In the genomic region with DNA sequence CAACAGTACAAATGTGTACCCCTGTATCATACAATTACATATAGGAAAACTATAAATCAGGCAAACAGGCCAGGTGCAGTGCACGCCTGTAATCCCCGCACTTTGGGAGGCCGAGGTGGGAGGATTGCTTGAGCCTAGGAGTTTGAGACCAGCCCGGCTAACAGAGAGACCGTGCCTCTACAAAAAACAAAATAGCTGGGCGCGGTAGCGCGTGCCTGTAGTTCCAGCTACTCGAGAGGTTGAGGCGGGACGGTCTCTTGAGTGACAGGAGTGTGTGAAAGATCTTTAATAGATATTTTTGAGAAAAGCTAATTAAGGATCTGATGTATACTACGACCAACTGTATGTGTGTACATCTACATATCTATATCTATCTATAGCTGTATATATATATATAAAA, we compare ENCODE assay signal across 23 cellular contexts. TPM values are rescaled to one million over a fixed set of nuclear protein-coding genes. Genes with fewer than 3 reads are reported as not detected.
A peak's percentile ranks its signal among the peaks of the same experiment; 100 is the strongest.
DNase-seq lines count a peak whose midpoint lies in the region; ATAC-seq and TF ChIP-seq lines count a peak whose summit lies in the region.
"Had no signal": no experiment of that assay in that cellular context is flagged by ENCODE, and none has a peak within 500 bp of the region (broad histone marks: within the 10 kb centered on the region; RNA-seq: fewer than 3 reads in every experiment).

No MANE protein-coding gene starts in this region.

- CTCF ChIA-PET in GM10248 (lab: Yijun Ruan, JAX): interaction anchor here (1.4 to 4.5 kb wide), 2 partner anchors 9 to 84 kb away, joined by 3 to 31 read pairs; no protein-coding TSS in a partner anchor

- POLR2A ChIA-PET in GM10248 (lab: Yijun Ruan, JAX): no interaction called here

- TF ChIP-seq POLR2A in right lobe of liver (IDR thresholded peaks at IDR 0.05) (no peak), transverse colon (IDR thresholded peaks at IDR 0.05) (no peak)

- no peaks in the 10 kb centered on the region for H3K9me3 ChIP-seq in right lobe of liver
- no peaks in the 10 kb centered on the region for H3K9me3 ChIP-seq in transverse colon
- H3K9me3 ChIP-seq: A549; BE2C; BLaER1 treated with 17β-estradiol and CSF1 and Interleukin-3, amounts not matched to agents 10 nM and 100 nM had no signal

- peaks cover 18% of the 10 kb centered on the region for H3K4me1 Mint-ChIP-seq in glutamatergic neuron (ENCODE audit: low read depth, unreplicated experiment)
- H3K4me1 Mint-ChIP-seq in activated T-cell treated with anti-CD3 and anti-CD28 coated beads, Interleukin-2, amount 50 U/mL, for 72 hours (ENCODE audit: low read depth): peaks cover 22% of the 10 kb centered on the region

- TF ChIP-seq EP300 in transverse colon (IDR thresholded peaks at IDR 0.05; ENCODE audit: low read depth): no peak

- H3K4me3 Mint-ChIP-seq in glutamatergic neuron (ENCODE audit: unreplicated experiment): no peak overlapping the region
- no peak overlapping the region for H3K4me3 Mint-ChIP-seq in activated T-cell treated with anti-CD3 and anti-CD28 coated beads, Interleukin-2, amount 50 U/mL, for 72 hours
- H3K4me3 Mint-ChIP-seq: CD14-positive monocyte; CD4-positive, alpha-beta memory T cell had no signal

- H3K27me3 ChIP-seq in right lobe of liver: no peaks in the 10 kb centered on the region
- no peaks in the 10 kb centered on the region for H3K27me3 ChIP-seq in transverse colon
- H3K27me3 ChIP-seq: BE2C; BLaER1 treated with 17β-estradiol and CSF1 and Interleukin-3, amounts not matched to agents 10 nM and 100 nM had no signal

- H3K9me3 Mint-ChIP-seq in glutamatergic neuron (ENCODE audit: unreplicated experiment): peaks cover 2% of the 10 kb centered on the region
- no peaks in the 10 kb centered on the region for H3K9me3 Mint-ChIP-seq in activated T-cell treated with anti-CD3 and anti-CD28 coated beads, Interleukin-2, amount 50 U/mL, for 72 hours
- H3K9me3 Mint-ChIP-seq: CD4-positive, alpha-beta memory T cell had no signal

- H3K36me3 ChIP-seq in right lobe of liver: no peaks in the 10 kb centered on the region
- no peaks in the 10 kb centered on the region for H3K36me3 ChIP-seq in transverse colon
- H3K36me3 ChIP-seq: BE2C; BLaER1 treated with 17β-estradiol and CSF1 and Interleukin-3, amounts not matched to agents 10 nM and 100 nM had no signal

- DNase-seq in GM10248 (ENCODE audit: extremely low spot score): peak; percentile 0
- DNase-seq in glutamatergic neuron: no peak
- DNase-seq in right lobe of liver: no peak
- DNase-seq in transverse colon: no peak
- no peak for DNase-seq in DMS 273 (lab: John Stamatoyannopoulos, UW; ENCODE audit: unreplicated experiment)
- DNase-seq in activated T-cell treated with anti-CD3 and anti-CD28 coated beads, Interleukin-2, amount 50 U/mL, for 72 hours: no peak
- no peak for DNase-seq in NCI-H1930 (lab: John Stamatoyannopoulos, UW)
- DNase-seq: 8988T; ACHN; AML-193; BE2C; CD4-positive, alpha-beta memory T cell; COR-L47; DMS 273 treated with DMSO at 0.1 percent for 48 hours; DMS79; EL; GDM1; GM23248; H7; HCEC 1CT had no signal

- no peak for TF ChIP-seq CTCF in GM10248 (IDR thresholded peaks at IDR 0.05; ENCODE audit: control extremely low read depth, extremely low read depth, low read depth, missing control alignments)
- TF ChIP-seq CTCF in glutamatergic neuron (IDR thresholded peaks at IDR 0.05; ENCODE audit: partially characterized antibody, unreplicated experiment): peak; percentile 29
- no peak for TF ChIP-seq CTCF in right lobe of liver (IDR thresholded peaks at IDR 0.05)
- TF ChIP-seq CTCF in transverse colon (IDR thresholded peaks at IDR 0.05): peak in 1 of 5 experiments; percentile 1

- no peak overlapping the region for H3K27ac Mint-ChIP-seq in glutamatergic neuron (ENCODE audit: unreplicated experiment)
- no peak overlapping the region for H3K27ac Mint-ChIP-seq in activated T-cell treated with anti-CD3 and anti-CD28 coated beads, Interleukin-2, amount 50 U/mL, for 72 hours
- H3K27ac Mint-ChIP-seq: CD14-positive monocyte; CD4-positive, alpha-beta memory T cell had no signal

- H3K4me1 ChIP-seq in right lobe of liver: peaks cover 0 to 39% (median 16%) of the 10 kb centered on the region in 4 donors
- peaks cover 8 to 40% (median 21%) of the 10 kb centered on the region in 4 donors for H3K4me1 ChIP-seq in transverse colon
- H3K4me1 ChIP-seq: BE2C had no signal

- H3K27ac ChIP-seq in right lobe of liver (peak overlapping the region in 2 of 3 donors; percentile 77 to 89), transverse colon (peak overlapping the region; percentile 81 to 89 (median 84))
- H3K27ac ChIP-seq: BLaER1 treated with 17β-estradiol and CSF1 and Interleukin-3, amounts not matched to agents 10 nM and 100 nM; GM23248 had no signal

- H3K36me3 Mint-ChIP-seq in glutamatergic neuron (ENCODE audit: unreplicated experiment): peaks cover 9% of the 10 kb centered on the region
- H3K36me3 Mint-ChIP-seq in activated T-cell treated with anti-CD3 and anti-CD28 coated beads, Interleukin-2, amount 50 U/mL, for 72 hours (ENCODE audit: insufficient read depth in 2 of 2): no peaks in the 10 kb centered on the region
- H3K36me3 Mint-ChIP-seq: CD14-positive monocyte; CD4-positive, alpha-beta memory T cell had no signal

- in situ Hi-C loops in transverse colon (cut with MboI; ENCODE audit: low pct_ligation_motif_present in 1 of 4, low pct_unique_long_range_greater_than_20kb in 1 of 4, low sequenced_read_pairs in 3 of 4): no loop called here

- intact Hi-C loops in right lobe of liver (cut with DNase I): no loop called here
- intact Hi-C loops in transverse colon (cut with DNase I; ENCODE audit: low total_unique reads): no loop called here

- peaks cover 11% of the 10 kb centered on the region for H3K27me3 Mint-ChIP-seq in glutamatergic neuron (ENCODE audit: unreplicated experiment)
- H3K27me3 Mint-ChIP-seq in activated T-cell treated with anti-CD3 and anti-CD28 coated beads, Interleukin-2, amount 50 U/mL, for 72 hours (ENCODE audit: low read depth): no peaks in the 10 kb centered on the region

- H3K4me3 ChIP-seq in right lobe of liver (no peak overlapping the region), transverse colon (no peak overlapping the region)
- H3K4me3 ChIP-seq: A549; BLaER1 treated with 17β-estradiol and CSF1 and Interleukin-3, amounts not matched to agents 10 nM and 100 nM; GM23248 had no signal

- no peak for ATAC-seq in right lobe of liver
- ATAC-seq in activated T-cell treated with anti-CD3 and anti-CD28 coated beads, Interleukin-2, amount 50 U/mL, for 72 hours (replicated peaks in 1 of 2): no peak

- WGBS in right lobe of liver (ENCODE audit: insufficient coverage, low coverage, low lambda C conversion rate, missing lambda C conversion rate): 87% methylated on average over 12 of the region's 13 CpGs
- 83 to 84% methylated on average over 11 to 13 of the region's 13 CpGs for WGBS in transverse colon (ENCODE audit: low coverage in 1 of 2), 2 donors

RNA-seq across cellular contexts. Expression of gene BDH1, which starts 33.8 kb away (rescaled TPM):
- total RNA-seq in glutamatergic neuron (ENCODE audit: unreplicated experiment) (19.4 TPM), right lobe of liver (100 to 1,000 TPM in 5 of 6 experiments, 10 to 100 TPM in 1; 65.5 to 366 (median 233) TPM), transverse colon (100 to 1,000 TPM; 127 to 258 (median 197) TPM)
- 10 to 100 TPM; 76.9 to 92.5 TPM for total RNA-seq in activated T-cell treated with anti-CD3 and anti-CD28 coated beads, Interleukin-2, amount 50 U/mL, for 72 hours
